ENCODE assay signal across 1 cellular context in genomic region chr5:176535101-176535654, GRCh38.
TF ChIP-seq lines count a peak whose summit lies in the region.

No MANE protein-coding gene starts in this region.

TF ChIP-seq in HepG2, 621 proteins besides CTCF, POLR2A, EP300 and RAD21 (continued from another document):
- 0 out of 2 replicates have a peak, but pooled peaks have one; percentile 52 for TF ChIP-seq ZNF44 (CRISPR knock-in tag; IDR thresholded peaks at IDR 0.05)
- TF ChIP-seq MED13 (CRISPR knock-in tag; IDR thresholded peaks at IDR 0.05) = no peak
- TF ChIP-seq E2F1 (CRISPR knock-in tag; IDR thresholded peaks at IDR 0.05) = no peak
- TF ChIP-seq SAP130 (CRISPR knock-in tag; IDR thresholded peaks at IDR 0.05; ENCODE audit: low read depth) = no peak
- TF ChIP-seq HDAC1 (CRISPR knock-in tag; IDR thresholded peaks at IDR 0.05) = 0 out of 2 replicates have a peak, but pooled peaks have one; percentile 21
- 0 out of 2 replicates have a peak, but pooled peaks have one; percentile 8 for TF ChIP-seq ZNF879 (CRISPR knock-in tag; IDR thresholded peaks at IDR 0.05)
- no peak for TF ChIP-seq HNF4A (CRISPR knock-in tag; IDR thresholded peaks at IDR 0.05)
- 0 out of 2 replicates have a peak, but pooled peaks have one; percentile 39 for TF ChIP-seq SRY (CRISPR knock-in tag; IDR thresholded peaks at IDR 0.05)
- no peak for TF ChIP-seq ZNF547 (CRISPR knock-in tag; IDR thresholded peaks at IDR 0.05)
- no peak for TF ChIP-seq MYPOP (CRISPR knock-in tag; IDR thresholded peaks at IDR 0.05)
- 0 out of 2 replicates have a peak, but pooled peaks have one; percentile 59 for TF ChIP-seq ZNF605 (CRISPR knock-in tag; IDR thresholded peaks at IDR 0.05)
- peak; percentile 63 for TF ChIP-seq ZMYM3 (CRISPR knock-in tag; IDR thresholded peaks at IDR 0.05)
- TF ChIP-seq ZNF430 (CRISPR knock-in tag; IDR thresholded peaks at IDR 0.05) = 0 out of 2 replicates have a peak, but pooled peaks have one; percentile 44
- TF ChIP-seq PAXIP1 (CRISPR knock-in tag; conservative IDR thresholded peaks at IDR 0.05) = no peak
- no peak for TF ChIP-seq ISX (CRISPR knock-in tag; conservative IDR thresholded peaks at IDR 0.05)
